ENCODE assay signal across 1 cellular context in genomic region chr20:21767739-21768223, GRCh38.
TF ChIP-seq lines count a peak whose summit lies in the region.

No MANE protein-coding gene starts in this region.

TF ChIP-seq in HepG2, 621 proteins besides CTCF, POLR2A, EP300 and RAD21 (continued from another document and continues in another):
- no peak for TF ChIP-seq LRRFIP1 (CRISPR knock-in tag; conservative IDR thresholded peaks at IDR 0.05)
- no peak for TF ChIP-seq ZNF740 (CRISPR knock-in tag; IDR thresholded peaks at IDR 0.05)
- no peak for TF ChIP-seq REL (CRISPR knock-in tag; conservative IDR thresholded peaks at IDR 0.05)
- TF ChIP-seq DNMT1 (CRISPR knock-in tag; IDR thresholded peaks at IDR 0.05): no peak
- TF ChIP-seq HOMEZ (CRISPR knock-in tag; IDR thresholded peaks at IDR 0.05; ENCODE audit: low read depth): no peak
- TF ChIP-seq ZNF556 (CRISPR knock-in tag; IDR thresholded peaks at IDR 0.05; ENCODE audit: borderline replicate concordance): 0 out of 2 replicates have a peak, but pooled peaks have one; percentile 44
- TF ChIP-seq, protein P1, sequence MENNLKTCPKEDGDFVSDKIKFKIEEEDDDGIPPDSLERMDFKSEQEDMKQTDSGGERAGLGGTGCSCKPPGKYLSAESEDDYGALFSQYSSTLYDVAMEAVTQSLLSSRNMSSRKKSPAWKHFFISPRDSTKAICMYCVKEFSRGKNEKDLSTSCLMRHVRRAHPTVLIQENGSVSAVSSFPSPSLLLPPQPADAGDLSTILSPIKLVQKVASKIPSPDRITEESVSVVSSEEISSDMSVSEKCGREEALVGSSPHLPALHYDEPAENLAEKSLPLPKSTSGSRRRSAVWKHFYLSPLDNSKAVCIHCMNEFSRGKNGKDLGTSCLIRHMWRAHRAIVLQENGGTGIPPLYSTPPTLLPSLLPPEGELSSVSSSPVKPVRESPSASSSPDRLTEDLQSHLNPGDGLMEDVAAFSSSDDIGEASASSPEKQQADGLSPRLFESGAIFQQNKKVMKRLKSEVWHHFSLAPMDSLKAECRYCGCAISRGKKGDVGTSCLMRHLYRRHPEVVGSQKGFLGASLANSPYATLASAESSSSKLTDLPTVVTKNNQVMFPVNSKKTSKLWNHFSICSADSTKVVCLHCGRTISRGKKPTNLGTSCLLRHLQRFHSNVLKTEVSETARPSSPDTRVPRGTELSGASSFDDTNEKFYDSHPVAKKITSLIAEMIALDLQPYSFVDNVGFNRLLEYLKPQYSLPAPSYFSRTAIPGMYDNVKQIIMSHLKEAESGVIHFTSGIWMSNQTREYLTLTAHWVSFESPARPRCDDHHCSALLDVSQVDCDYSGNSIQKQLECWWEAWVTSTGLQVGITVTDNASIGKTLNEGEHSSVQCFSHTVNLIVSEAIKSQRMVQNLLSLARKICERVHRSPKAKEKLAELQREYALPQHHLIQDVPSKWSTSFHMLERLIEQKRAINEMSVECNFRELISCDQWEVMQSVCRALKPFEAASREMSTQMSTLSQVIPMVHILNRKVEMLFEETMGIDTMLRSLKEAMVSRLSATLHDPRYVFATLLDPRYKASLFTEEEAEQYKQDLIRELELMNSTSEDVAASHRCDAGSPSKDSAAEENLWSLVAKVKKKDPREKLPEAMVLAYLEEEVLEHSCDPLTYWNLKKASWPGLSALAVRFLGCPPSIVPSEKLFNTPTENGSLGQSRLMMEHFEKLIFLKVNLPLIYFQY (CRISPR knock-in tag; IDR thresholded peaks at IDR 0.05; ENCODE audit: borderline replicate concordance): 0 out of 2 replicates have a peak, but pooled peaks have one; percentile 37
- TF ChIP-seq U2AF2 (IDR thresholded peaks at IDR 0.05; ENCODE audit: low read depth, low read length): no peak
- TF ChIP-seq ZNF772 (CRISPR knock-in tag; IDR thresholded peaks at IDR 0.05): no peak
- TF ChIP-seq ZMYM2 (CRISPR knock-in tag; IDR thresholded peaks at IDR 0.05): no peak
- no peak for TF ChIP-seq RNF219 (CRISPR knock-in tag; IDR thresholded peaks at IDR 0.05)
- TF ChIP-seq, protein P2, sequence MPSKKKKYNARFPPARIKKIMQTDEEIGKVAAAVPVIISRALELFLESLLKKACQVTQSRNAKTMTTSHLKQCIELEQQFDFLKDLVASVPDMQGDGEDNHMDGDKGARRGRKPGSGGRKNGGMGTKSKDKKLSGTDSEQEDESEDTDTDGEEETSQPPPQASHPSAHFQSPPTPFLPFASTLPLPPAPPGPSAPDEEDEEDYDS (CRISPR knock-in tag; IDR thresholded peaks at IDR 0.05): no peak
- 0 out of 2 replicates have a peak, but pooled peaks have one; percentile 42 for TF ChIP-seq ZFP37 (CRISPR knock-in tag; IDR thresholded peaks at IDR 0.05; ENCODE audit: borderline replicate concordance)
- TF ChIP-seq, protein P3, sequence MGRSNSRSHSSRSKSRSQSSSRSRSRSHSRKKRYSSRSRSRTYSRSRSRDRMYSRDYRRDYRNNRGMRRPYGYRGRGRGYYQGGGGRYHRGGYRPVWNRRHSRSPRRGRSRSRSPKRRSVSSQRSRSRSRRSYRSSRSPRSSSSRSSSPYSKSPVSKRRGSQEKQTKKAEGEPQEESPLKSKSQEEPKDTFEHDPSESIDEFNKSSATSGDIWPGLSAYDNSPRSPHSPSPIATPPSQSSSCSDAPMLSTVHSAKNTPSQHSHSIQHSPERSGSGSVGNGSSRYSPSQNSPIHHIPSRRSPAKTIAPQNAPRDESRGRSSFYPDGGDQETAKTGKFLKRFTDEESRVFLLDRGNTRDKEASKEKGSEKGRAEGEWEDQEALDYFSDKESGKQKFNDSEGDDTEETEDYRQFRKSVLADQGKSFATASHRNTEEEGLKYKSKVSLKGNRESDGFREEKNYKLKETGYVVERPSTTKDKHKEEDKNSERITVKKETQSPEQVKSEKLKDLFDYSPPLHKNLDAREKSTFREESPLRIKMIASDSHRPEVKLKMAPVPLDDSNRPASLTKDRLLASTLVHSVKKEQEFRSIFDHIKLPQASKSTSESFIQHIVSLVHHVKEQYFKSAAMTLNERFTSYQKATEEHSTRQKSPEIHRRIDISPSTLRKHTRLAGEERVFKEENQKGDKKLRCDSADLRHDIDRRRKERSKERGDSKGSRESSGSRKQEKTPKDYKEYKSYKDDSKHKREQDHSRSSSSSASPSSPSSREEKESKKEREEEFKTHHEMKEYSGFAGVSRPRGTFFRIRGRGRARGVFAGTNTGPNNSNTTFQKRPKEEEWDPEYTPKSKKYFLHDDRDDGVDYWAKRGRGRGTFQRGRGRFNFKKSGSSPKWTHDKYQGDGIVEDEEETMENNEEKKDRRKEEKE (IDR thresholded peaks at IDR 0.05): no peak
- no peak for TF ChIP-seq ZNF160 (CRISPR knock-in tag; IDR thresholded peaks at IDR 0.05)
- peak; percentile 96 for TF ChIP-seq ZNF609 (CRISPR knock-in tag; IDR thresholded peaks at IDR 0.05; ENCODE audit: borderline replicate concordance)
- no peak for TF ChIP-seq HIVEP1 (CRISPR knock-in tag; IDR thresholded peaks at IDR 0.05)
- no peak for TF ChIP-seq NFE2L2 (IDR thresholded peaks at IDR 0.05; ENCODE audit: low read length)
- TF ChIP-seq ZNF670 (CRISPR knock-in tag; IDR thresholded peaks at IDR 0.05; ENCODE audit: borderline replicate concordance): no peak
- TF ChIP-seq, protein P4, sequence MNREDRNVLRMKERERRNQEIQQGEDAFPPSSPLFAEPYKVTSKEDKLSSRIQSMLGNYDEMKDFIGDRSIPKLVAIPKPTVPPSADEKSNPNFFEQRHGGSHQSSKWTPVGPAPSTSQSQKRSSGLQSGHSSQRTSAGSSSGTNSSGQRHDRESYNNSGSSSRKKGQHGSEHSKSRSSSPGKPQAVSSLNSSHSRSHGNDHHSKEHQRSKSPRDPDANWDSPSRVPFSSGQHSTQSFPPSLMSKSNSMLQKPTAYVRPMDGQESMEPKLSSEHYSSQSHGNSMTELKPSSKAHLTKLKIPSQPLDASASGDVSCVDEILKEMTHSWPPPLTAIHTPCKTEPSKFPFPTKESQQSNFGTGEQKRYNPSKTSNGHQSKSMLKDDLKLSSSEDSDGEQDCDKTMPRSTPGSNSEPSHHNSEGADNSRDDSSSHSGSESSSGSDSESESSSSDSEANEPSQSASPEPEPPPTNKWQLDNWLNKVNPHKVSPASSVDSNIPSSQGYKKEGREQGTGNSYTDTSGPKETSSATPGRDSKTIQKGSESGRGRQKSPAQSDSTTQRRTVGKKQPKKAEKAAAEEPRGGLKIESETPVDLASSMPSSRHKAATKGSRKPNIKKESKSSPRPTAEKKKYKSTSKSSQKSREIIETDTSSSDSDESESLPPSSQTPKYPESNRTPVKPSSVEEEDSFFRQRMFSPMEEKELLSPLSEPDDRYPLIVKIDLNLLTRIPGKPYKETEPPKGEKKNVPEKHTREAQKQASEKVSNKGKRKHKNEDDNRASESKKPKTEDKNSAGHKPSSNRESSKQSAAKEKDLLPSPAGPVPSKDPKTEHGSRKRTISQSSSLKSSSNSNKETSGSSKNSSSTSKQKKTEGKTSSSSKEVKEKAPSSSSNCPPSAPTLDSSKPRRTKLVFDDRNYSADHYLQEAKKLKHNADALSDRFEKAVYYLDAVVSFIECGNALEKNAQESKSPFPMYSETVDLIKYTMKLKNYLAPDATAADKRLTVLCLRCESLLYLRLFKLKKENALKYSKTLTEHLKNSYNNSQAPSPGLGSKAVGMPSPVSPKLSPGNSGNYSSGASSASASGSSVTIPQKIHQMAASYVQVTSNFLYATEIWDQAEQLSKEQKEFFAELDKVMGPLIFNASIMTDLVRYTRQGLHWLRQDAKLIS (CRISPR knock-in tag; IDR thresholded peaks at IDR 0.05): no peak
- TF ChIP-seq ZNF549 (CRISPR knock-in tag; IDR thresholded peaks at IDR 0.05): no peak
- no peak for TF ChIP-seq ZNF207 (IDR thresholded peaks at IDR 0.05; ENCODE audit: borderline replicate concordance)
- TF ChIP-seq CSRNP2 (CRISPR knock-in tag; conservative IDR thresholded peaks at IDR 0.05; ENCODE audit: low read depth): no peak
- TF ChIP-seq ZIK1 (CRISPR knock-in tag; IDR thresholded peaks at IDR 0.05; ENCODE audit: borderline replicate concordance, low read depth): no peak
